In genomic region chr6:2958331-2958711, GRCh38 we compare ENCODE assay signal across 13 cellular contexts. TPM values are rescaled to one million over a fixed set of nuclear protein-coding genes. Genes with fewer than 3 reads are reported as not detected.
A peak's percentile ranks its signal among the peaks of the same experiment; 100 is the strongest.
DNase-seq lines count a peak whose midpoint lies in the region; ATAC-seq, FAIRE-seq and TF ChIP-seq lines count a peak whose summit lies in the region.
"Had no signal": no experiment of that assay in that cellular context is flagged by ENCODE, and none has a peak within 500 bp of the region (broad histone marks: within the 10 kb centered on the region; RNA-seq: fewer than 3 reads in every experiment).

No MANE protein-coding gene starts in this region.

- FAIRE-seq in H1 (lab: Jason Lieb, UNC): no peak
- FAIRE-seq: G401.6, H54 had no signal

- H3K27ac Mint-ChIP-seq in T-cell: peak overlapping the region in 1 of 2 donors; percentile 31
- H3K27ac Mint-ChIP-seq: activated T-cell treated with anti-CD3 and anti-CD28 coated beads, Interleukin-2, amount 50 U/mL, for 72 hours; WTC11 had no signal

- peaks cover 10 to 18% (median 14%) of the 10 kb centered on the region in 3 donors for H3K4me1 Mint-ChIP-seq in T-cell

- no peaks in the 10 kb centered on the region for H3K79me2 ChIP-seq in H1 (ENCODE audit: control insufficient read depth in 1 of 2, insufficient read depth in 2 of 2, low read length in 2 of 2)

- H2BK12ac ChIP-seq in H1 (ENCODE audit: low read depth, low read length): no peak overlapping the region

- peak overlapping the region; percentile 43; the same call in 1 of the 2 replicates for H2BK20ac ChIP-seq in H1 (ENCODE audit: low read length)

- peak in 3 of 4 experiments; percentile 37 to 74 (median 66) for ATAC-seq in T-cell (replicated peaks in 1 of 4)
- no peak for ATAC-seq in GM18873 (IDR thresholded peaks at IDR 0.05; ENCODE audit: low FRiP score, unreplicated experiment)
- ATAC-seq: WTC11 had no signal

- no peak overlapping the region for H2AFZ ChIP-seq in H1 (ENCODE audit: low read length)

- H3K56ac ChIP-seq in H1 (replicated peaks; ENCODE audit: insufficient read length, low read depth, low read length): no peak overlapping the region

- TF ChIP-seq POLR2A in H1 (IDR thresholded peaks at IDR 0.05; ENCODE audit: control extremely low read depth in 1 of 2, low read depth in 2 of 2, low read length in 2 of 2): no peak
- TF ChIP-seq POLR2A in thyroid gland (IDR thresholded peaks at IDR 0.05): no peak

- H3K9ac ChIP-seq in H1 (replicated peaks in 1 of 4; ENCODE audit: extremely low read depth in 1 of 4, low read depth in 3 of 4, low read length in 3 of 4): no peak overlapping the region

- H3K9me3 ChIP-seq in H1 (ENCODE audit: insufficient read depth in 2 of 2, low read depth in 1 of 2, low read length in 1 of 2) (no peaks in the 10 kb centered on the region), thyroid gland (no peaks in the 10 kb centered on the region)

- no peak overlapping the region for H3K4me2 ChIP-seq in H1 (ENCODE audit: insufficient read depth in 1 of 2, low read depth in 2 of 2, low read length in 2 of 2)

- intact Hi-C loops in thyroid gland (cut with DNase I): no loop called here

- H2BK5ac ChIP-seq in H1 (ENCODE audit: low read depth, low read length): no peak overlapping the region

- no peak overlapping the region for H3K14ac ChIP-seq in H1 (ENCODE audit: insufficient read length)

- no peak overlapping the region for H3K18ac ChIP-seq in H1 (ENCODE audit: extremely low read depth, low read length)

- DNase-seq in T-cell: peak in 7 of 34 experiments; percentile 11 to 55 (median 24)
- no peak for DNase-seq in H1 (ENCODE audit: low read depth in 1 of 2, low spot score in 2 of 2)
- peak; percentile 59 for DNase-seq in medulla oblongata (ENCODE audit: extremely low spot score)
- DNase-seq in thyroid gland: peak; percentile 59 to 63
- no peak for DNase-seq in NCI-H526 (lab: John Stamatoyannopoulos, UW)
- DNase-seq in GDM1 (lab: John Stamatoyannopoulos, UW): no peak
- DNase-seq: activated T-cell treated with anti-CD3 and anti-CD28 coated beads, Interleukin-2, amount 50 U/mL, for 72 hours had no signal

- peak overlapping the region; percentile 29; the same call in 1 of the 2 replicates for H2AK5ac ChIP-seq in H1 (ENCODE audit: low read depth, low read length)

- no peak overlapping the region for H3K4ac ChIP-seq in H1 (replicated peaks; ENCODE audit: insufficient read length, low read depth, low read length)

- no peak overlapping the region for H2BK15ac ChIP-seq in H1 (ENCODE audit: low read length)

- H4K20me1 ChIP-seq in H1 (replicated peaks in 1 of 2; ENCODE audit: control insufficient read depth in 1 of 2, insufficient read depth in 2 of 2, low read length in 2 of 2): no peaks in the 10 kb centered on the region

- H2BK120ac ChIP-seq in H1 (replicated peaks; ENCODE audit: low read depth, low read length): no peak overlapping the region

- TF ChIP-seq EP300 in H1 (IDR thresholded peaks at IDR 0.05; ENCODE audit: borderline replicate concordance in 1 of 2, low read depth in 2 of 2, low read length in 2 of 2): no peak

- H3K4me3 Mint-ChIP-seq in T-cell: no peak overlapping the region
- H3K4me3 Mint-ChIP-seq: activated T-cell treated with anti-CD3 and anti-CD28 coated beads, Interleukin-2, amount 50 U/mL, for 72 hours; CD8-positive, alpha-beta memory T cell; WTC11 had no signal

- H3K79me1 ChIP-seq in H1 (ENCODE audit: low read depth, low read length): peaks cover 2% of the 10 kb centered on the region; the same call in 1 of the 2 replicates

- 0 out of 2 replicates have a peak overlapping the region, but pooled peaks have one; percentile 7 for H4K8ac ChIP-seq in H1 (ENCODE audit: extremely low read depth, insufficient read depth, low read length)

- H3K23me2 ChIP-seq in H1 (ENCODE audit: low read depth, low read length): no peaks in the 10 kb centered on the region

- H3K27me3 Mint-ChIP-seq in T-cell: no peaks in the 10 kb centered on the region
- H3K27me3 Mint-ChIP-seq: CD8-positive, alpha-beta memory T cell had no signal

- TF ChIP-seq RAD21 in H1 (IDR thresholded peaks at IDR 0.05 in 1 of 2, conservative IDR thresholded peaks at IDR 0.05 in 1 of 2; ENCODE audit: low read depth in 2 of 2, low read length in 2 of 2): no peak

- H3K23ac ChIP-seq in H1 (ENCODE audit: insufficient read length): no peak overlapping the region

- no peak overlapping the region for H4K91ac ChIP-seq in H1 (replicated peaks; ENCODE audit: insufficient read length, low read length)

- no peaks in the 10 kb centered on the region for H3K9me3 Mint-ChIP-seq in T-cell
- H3K9me3 Mint-ChIP-seq: activated T-cell treated with anti-CD3 and anti-CD28 coated beads, Interleukin-2, amount 50 U/mL, for 72 hours; CD8-positive, alpha-beta memory T cell; WTC11 had no signal

- H3K36me3 ChIP-seq in H1 (ENCODE audit: control insufficient read depth in 2 of 4, insufficient read depth in 4 of 4, low read length in 3 of 4): no peaks in the 10 kb centered on the region
- H3K36me3 ChIP-seq in thyroid gland: no peaks in the 10 kb centered on the region

- H3K4me1 ChIP-seq in H1 (replicated peaks in 1 of 4; ENCODE audit: control insufficient read depth in 3 of 4, insufficient read depth in 4 of 4, low read length in 3 of 4) (peaks cover 16 to 23% (median 18%) of the 10 kb centered on the region in 4 experiments), thyroid gland (peaks cover 20 to 54% of the 10 kb centered on the region in 2 donors)

- peaks cover under 1% of the 10 kb centered on the region for H3K36me3 Mint-ChIP-seq in T-cell

- TF ChIP-seq CTCF in H1 (IDR thresholded peaks at IDR 0.05; ENCODE audit: control extremely low read depth in 1 of 3, insufficient read depth in 1 of 3, low read depth in 1 of 3, low read length in 3 of 3) (no peak), thyroid gland (IDR thresholded peaks at IDR 0.05) (no peak)

- H3K27ac ChIP-seq in H1 (ENCODE audit: low read depth, low read length): no peak overlapping the region
- peak overlapping the region; percentile 36 to 53 (median 39) for H3K27ac ChIP-seq in thyroid gland

- POLR2A ChIA-PET in T-cell (lab: Charles Lee) (no interaction called here), H1 (lab: Charles Lee; ENCODE audit: partially characterized antibody) (interaction anchor here (0.8 to 1.2 kb wide), 3 partner anchors 14 to 184 kb away, joined by 3 to 4 read pairs (median 3); no protein-coding TSS in a partner anchor)

- WGBS in H1 (ENCODE audit: extremely low coverage in 1 of 2, insufficient coverage in 1 of 2, insufficient read length in 1 of 2, insufficient replicate concordance in 2 of 2, low coverage in 1 of 2, low lambda C conversion rate in 2 of 2, missing lambda C conversion rate in 1 of 2), 2 experiments: 90% methylated on average over 18 of the region's 18 CpGs; no CpG with 5 or more reads in 1 of the 2 experiments
- 54 to 77% methylated on average over 14 to 18 of the region's 18 CpGs for WGBS in thyroid gland, 2 donors

- no peak overlapping the region for H4K5ac ChIP-seq in H1 (ENCODE audit: insufficient read length, low read depth, low read length)

- CTCF ChIA-PET in T-cell (lab: Charles Lee) (no interaction called here), H1 (lab: Charles Lee; ENCODE audit: partially characterized antibody) (interaction anchor here (0.7 to 20.6 kb wide), 5 partner anchors 9 to 112 kb away, joined by 3 to 293 read pairs (median 4); no protein-coding TSS in a partner anchor)

- H3K4me3 ChIP-seq in H1 (ENCODE audit: extremely low read depth in 1 of 4, insufficient read depth in 2 of 4, low read depth in 3 of 4, low read length in 4 of 4): no peak overlapping the region
- no peak overlapping the region for H3K4me3 ChIP-seq in thyroid gland (replicated peaks in 1 of 3)

- H3K27me3 ChIP-seq in H1 (replicated peaks in 1 of 4; ENCODE audit: control insufficient read depth in 3 of 4, extremely low read depth in 1 of 4, insufficient read depth in 3 of 4, low read length in 3 of 4) (no peaks in the 10 kb centered on the region), thyroid gland (no peaks in the 10 kb centered on the region)

TF ChIP-seq in H1, 55 proteins besides CTCF, POLR2A, EP300 and RAD21 (continues in another document):
- TF ChIP-seq NANOG (IDR thresholded peaks at IDR 0.05; ENCODE audit: insufficient read depth, low read depth, low read length, poor library complexity, severe bottlenecking): no peak

RNA-seq across cellular contexts. Expression of gene SERPINB6, which starts 13.0 kb away (rescaled TPM):
- total RNA-seq in T-cell (10 to 100 TPM; 30.0 to 49.0 (median 38.0) TPM), thyroid gland (100 to 1,000 TPM; 151 to 210 (median 171) TPM)
- 29.4 and 31.2 TPM in 2 replicates for total RNA-seq in H1 (2021; fragmentation: NEBNext Ultra II Directional; extraction: Animal tissue kit (Norgen Biotek cat#: 25700))
- polyA plus RNA-seq in H1 (2011; rRNA removed): 27.2 and 29.5 TPM in 2 replicates
- polyA plus RNA-seq in H1 (2011; cell fraction: cytosol; rRNA removed): 32.8 TPM
- polyA plus RNA-seq in H1 (2011; cell fraction: nucleus; rRNA removed): 24.9 TPM
- 27.7 to 33.6 TPM (median 29.1 TPM) in 4 replicates for polyA plus RNA-seq in H1 (2012, experiment 1 of 2)
- polyA plus RNA-seq in H1 (2012, experiment 2 of 2): 22.1 TPM
- 31.5 TPM for polyA plus RNA-seq in H1 (2013, experiment 1 of 2)
- 31.6 TPM for polyA plus RNA-seq in H1 (2013, experiment 2 of 2)
- polyA minus RNA-seq in H1 (2011; rRNA and poly(A)+ RNA removed): 13.3 and 15.1 TPM in 2 replicates
- polyA minus RNA-seq in H1 (2011; cell fraction: cytosol; rRNA and poly(A)+ RNA removed): 12.4 TPM
- 9.6 TPM for polyA minus RNA-seq in H1 (2011; cell fraction: nucleus; rRNA and poly(A)+ RNA removed)

RNA-seq across cellular contexts. Expression of gene NQO2, which starts 41.4 kb away (rescaled TPM):
- total RNA-seq in T-cell (10 to 100 TPM in 4 of 5 donors, 1 to 10 TPM in 1; 9.1 to 54.6 (median 33.0) TPM), thyroid gland (10 to 100 TPM; 20.7 to 43.0 (median 36.3) TPM)
- total RNA-seq in H1 (2021; fragmentation: NEBNext Ultra II Directional; extraction: Animal tissue kit (Norgen Biotek cat#: 25700)): 126 and 135 TPM in 2 replicates
- 135 and 168 TPM in 2 replicates for polyA plus RNA-seq in H1 (2011; rRNA removed)
- polyA plus RNA-seq in H1 (2011; cell fraction: cytosol; rRNA removed): 159 TPM
- polyA plus RNA-seq in H1 (2011; cell fraction: nucleus; rRNA removed): 86.7 TPM
- 137 to 177 TPM (median 167 TPM) in 4 replicates for polyA plus RNA-seq in H1 (2012, experiment 1 of 2)
- 169 TPM for polyA plus RNA-seq in H1 (2012, experiment 2 of 2)
- polyA plus RNA-seq in H1 (2013, experiment 1 of 2): 90.2 TPM
- 97.3 TPM for polyA plus RNA-seq in H1 (2013, experiment 2 of 2)
- polyA minus RNA-seq in H1 (2011; rRNA and poly(A)+ RNA removed): 98.2 and 115 TPM in 2 replicates
- 83.5 TPM for polyA minus RNA-seq in H1 (2011; cell fraction: cytosol; rRNA and poly(A)+ RNA removed)
- 27.6 TPM for polyA minus RNA-seq in H1 (2011; cell fraction: nucleus; rRNA and poly(A)+ RNA removed)

RNA-seq across cellular contexts. Expression of gene SERPINB9, which starts 55.2 kb away (rescaled TPM):
- total RNA-seq in T-cell (10 to 100 TPM; 43.2 to 57.2 (median 47.1) TPM), thyroid gland (10 to 100 TPM; 10.4 to 16.5 (median 15.3) TPM)
- 63.5 and 66.8 TPM in 2 replicates for total RNA-seq in H1 (2021; fragmentation: NEBNext Ultra II Directional; extraction: Animal tissue kit (Norgen Biotek cat#: 25700))
- polyA plus RNA-seq in H1 (2011; rRNA removed): 53.5 and 93.8 TPM in 2 replicates
- 58.9 TPM for polyA plus RNA-seq in H1 (2011; cell fraction: cytosol; rRNA removed)
- polyA plus RNA-seq in H1 (2011; cell fraction: nucleus; rRNA removed): 23.5 TPM
- polyA plus RNA-seq in H1 (2012, experiment 1 of 2): 56.9 to 68.1 TPM (median 58.4 TPM) in 4 replicates
- polyA plus RNA-seq in H1 (2012, experiment 2 of 2): 26.8 TPM
- polyA plus RNA-seq in H1 (2013, experiment 1 of 2): 31.2 TPM
- polyA plus RNA-seq in H1 (2013, experiment 2 of 2): 29.8 TPM
- 100 and 149 TPM in 2 replicates for polyA minus RNA-seq in H1 (2011; rRNA and poly(A)+ RNA removed)
- 53.1 TPM for polyA minus RNA-seq in H1 (2011; cell fraction: cytosol; rRNA and poly(A)+ RNA removed)
- polyA minus RNA-seq in H1 (2011; cell fraction: nucleus; rRNA and poly(A)+ RNA removed): 25.0 TPM
- total RNA-seq: HT1080 had no signal

Comparison
In these comparisons a context has a peak if more than half of its experiments do, and no peak if none do; other contexts are left out.
1. DNase-seq: peak in medulla oblongata (single experiment) and thyroid gland (2 of 2); none in H1 (0 of 2), NCI-H526 (0 of 2) and GDM1 (single experiment).